Comparison of ENCODE assay signal across 8 cellular contexts in genomic region chrX:30570505-30570904, GRCh38. TPM values are rescaled to one million over a fixed set of nuclear protein-coding genes. Genes with fewer than 3 reads are reported as not detected.
DNase-seq lines count a peak whose midpoint lies in the region; ATAC-seq and TF ChIP-seq lines count a peak whose summit lies in the region.

No MANE protein-coding gene starts in this region.

- H3K36me3 Mint-ChIP-seq in Calu3 (ENCODE audit: insufficient read depth, unreplicated experiment) (no peaks in the 10 kb centered on the region), nephron (ENCODE audit: low read depth) (no peaks in the 10 kb centered on the region)

- H3K4me3 Mint-ChIP-seq in Calu3 (ENCODE audit: low read depth, unreplicated experiment) (no peak overlapping the region), nephron (no peak overlapping the region)

- peak; percentile 8 for DNase-seq in Calu3
- peak; percentile 9 for DNase-seq in LHCN-M2 (ENCODE audit: low read depth)
- DNase-seq in cerebellum (ENCODE audit: low spot score) = peak; percentile 5
- DNase-seq in effector CD4-positive, alpha-beta T cell = no peak

- CTCF ChIA-PET in Calu3 (lab: Charles Lee) = interaction anchor here (1.0 to 2.4 kb wide), 2 partner anchors 23 to 48 kb away, joined by 5 to 30 read pairs; no protein-coding TSS in a partner anchor

- H3K27ac Mint-ChIP-seq in Calu3 (ENCODE audit: unreplicated experiment) = peak overlapping the region; percentile 47
- no peak overlapping the region for H3K27ac Mint-ChIP-seq in nephron

- H3K4me1 Mint-ChIP-seq in Calu3 (ENCODE audit: low read depth, unreplicated experiment) = peaks cover 25% of the 10 kb centered on the region
- H3K4me1 Mint-ChIP-seq in nephron = no peaks in the 10 kb centered on the region

- TF ChIP-seq CTCF in Calu3 (IDR thresholded peaks at IDR 0.05; ENCODE audit: unreplicated experiment) = peak; percentile 39
- peak; percentile 66 to 78 (median 67) for TF ChIP-seq CTCF in nephron (IDR thresholded peaks at IDR 0.05; ENCODE audit: unreplicated experiment in 3 of 3)

- BruUV-seq in Calu3 (replicated peaks; lab: Mats Ljungman, UMichigan) = no TSS peak

- intact Hi-C loops in Calu3 (cut with micrococcal nuclease; ENCODE audit: unreplicated experiment) = loop anchor here (1.0 to 2.0 kb wide), 2 partner anchors 23 to 142 kb away; no protein-coding TSS in a partner anchor

- ATAC-seq in HG03025 (IDR thresholded peaks at IDR 0.05; ENCODE audit: low FRiP score, unreplicated experiment) = no peak
- ATAC-seq in GM18502 (IDR thresholded peaks at IDR 0.05; ENCODE audit: poor library complexity, unreplicated experiment) = no peak
- no peak for ATAC-seq in GM18867 (IDR thresholded peaks at IDR 0.05; ENCODE audit: unreplicated experiment)

- H3K27me3 Mint-ChIP-seq in Calu3 (ENCODE audit: unreplicated experiment) (no peaks in the 10 kb centered on the region), nephron (ENCODE audit: low read depth) (no peaks in the 10 kb centered on the region)

- H3K9me3 Mint-ChIP-seq in Calu3 (ENCODE audit: low read depth, unreplicated experiment) (no peaks in the 10 kb centered on the region), nephron (no peaks in the 10 kb centered on the region)

RNA-seq across cellular contexts. Expression of gene TASL, which starts 7.1 kb away (rescaled TPM):
- total RNA-seq in Calu3 (2022) (not detected in 2 replicates), LHCN-M2 (2014; rRNA removed) (not detected in 2 replicates), cerebellum (0.73 TPM)
- polyA plus RNA-seq in LHCN-M2 (2012) = not detected
